In genomic region chr4:6720202-6720699, GRCh38 we compare ENCODE assay signal across 8 cellular contexts. TPM values are rescaled to one million over a fixed set of nuclear protein-coding genes. Genes with fewer than 3 reads are reported as not detected.
DNase-seq lines count a peak whose midpoint lies in the region; ATAC-seq and TF ChIP-seq lines count a peak whose summit lies in the region.

No MANE protein-coding gene starts in this region.

- H3K9me3 ChIP-seq in cardiac muscle cell (ENCODE audit: low read depth) (no peaks in the 10 kb centered on the region), psoas muscle (no peaks in the 10 kb centered on the region), vagina (no peaks in the 10 kb centered on the region)

- DNase-seq in GM10266 (ENCODE audit: extremely low spot score) (peak; percentile 89), NAMALWA (ENCODE audit: low spot score) (peak; percentile 79), T-helper 1 cell (peak; percentile 64 to 79 (median 71)), cardiac muscle cell (ENCODE audit: low read depth in 1 of 2, low spot score in 1 of 2) (peak; percentile 80 to 89), psoas muscle (peak; percentile 88 to 94), vagina (ENCODE audit: extremely low spot score in 2 of 2) (no peak)
- peak; percentile 71 for DNase-seq in activated naive CD8-positive, alpha-beta T cell treated with anti-CD3 and anti-CD28 coated beads, Interleukin-2, amount 50 U/mL, for 16 hours (ENCODE audit: low read depth, low spot score)

- ATAC-seq in psoas muscle: peak; percentile 70 to 79 (median 74)
- ATAC-seq in HG03139 (IDR thresholded peaks at IDR 0.05; ENCODE audit: unreplicated experiment): no peak

- H3K4me3 ChIP-seq in cardiac muscle cell: no peak overlapping the region
- no peak overlapping the region for H3K4me3 ChIP-seq in psoas muscle
- H3K4me3 ChIP-seq in vagina: no peak overlapping the region

- H3K27me3 ChIP-seq in cardiac muscle cell (no peaks in the 10 kb centered on the region), psoas muscle (ENCODE audit: insufficient read depth in 3 of 3, low read length in 2 of 3) (no peaks in the 10 kb centered on the region), vagina (no peaks in the 10 kb centered on the region)

- no peak for TF ChIP-seq POLR2A in vagina (IDR thresholded peaks at IDR 0.05)

- 4 to 5% (median 4%) methylated on average over 14 of the region's 14 CpGs for WGBS in psoas muscle, 3 donors

- no peaks in the 10 kb centered on the region for H3K4me1 ChIP-seq in cardiac muscle cell (ENCODE audit: low read depth)
- peaks cover 30% of the 10 kb centered on the region for H3K4me1 ChIP-seq in psoas muscle
- peaks cover 38% of the 10 kb centered on the region for H3K4me1 ChIP-seq in vagina

- TF ChIP-seq CTCF in GM10266 (IDR thresholded peaks at IDR 0.05; ENCODE audit: control insufficient read depth, insufficient read depth, low read depth, missing control alignments): peak; percentile 93
- peak; percentile 94 for TF ChIP-seq CTCF in cardiac muscle cell (IDR thresholded peaks at IDR 0.05; ENCODE audit: low read depth, low read length)
- peak; percentile 96 for TF ChIP-seq CTCF in psoas muscle (IDR thresholded peaks at IDR 0.05)
- TF ChIP-seq CTCF in vagina (IDR thresholded peaks at IDR 0.05): peak; percentile 94 to 99 (median 97)

- H3K36me3 ChIP-seq in cardiac muscle cell (no peaks in the 10 kb centered on the region), psoas muscle (ENCODE audit: insufficient read depth in 1 of 2, low read depth in 1 of 2) (no peaks in the 10 kb centered on the region), vagina (no peaks in the 10 kb centered on the region)

- no peak overlapping the region for H3K27ac ChIP-seq in cardiac muscle cell
- peak overlapping the region; percentile 41 for H3K27ac ChIP-seq in psoas muscle
- peak overlapping the region; percentile 12 for H3K27ac ChIP-seq in vagina

- intact Hi-C loops in psoas muscle (cut with DNase I) (loop anchor here (1.0 to 10.0 kb wide), 5 partner anchors 152 to 1885 kb away; no protein-coding TSS in a partner anchor), vagina (cut with DNase I) (loop anchor here (10.0 kb wide), 1 partner anchor 355 kb away; no protein-coding TSS in a partner anchor)

RNA-seq across cellular contexts. Expression of gene BLOC1S4, which starts 4.3 kb away (rescaled TPM):
- total RNA-seq in cardiac muscle cell (48.9 and 52.1 TPM in 2 replicates), psoas muscle (10 to 100 TPM in 3 of 4 donors, 1 to 10 TPM in 1; 9.3 to 15.0 (median 14.2) TPM), vagina (34.9 TPM)
- polyA plus RNA-seq in cardiac muscle cell (53.5 and 55.5 TPM in 2 replicates), psoas muscle (10 to 100 TPM in 1 of 3 donors, 1 to 10 TPM in 2; 7.6 to 13.8 (median 9.7) TPM)

RNA-seq across cellular contexts. Expression of gene MRFAP1L1, which starts 10.6 kb away (rescaled TPM):
- total RNA-seq in cardiac muscle cell (82.4 and 112 TPM in 2 replicates), psoas muscle (10 to 100 TPM; 30.0 to 39.1 (median 32.4) TPM), vagina (73.9 TPM)
- polyA plus RNA-seq in cardiac muscle cell (73.3 and 76.4 TPM in 2 replicates), psoas muscle (10 to 100 TPM; 40.5 to 79.0 (median 48.5) TPM)

RNA-seq across cellular contexts. Expression of gene S100P, which starts 26.6 kb away (rescaled TPM):
- total RNA-seq in cardiac muscle cell (not detected in 2 replicates), psoas muscle (1 to 10 TPM in 1 of 4 donors, under 1 TPM in 2, not detected in 1; 0.34 to 1.5 (median 0.68) TPM), vagina (18.2 TPM)
- polyA plus RNA-seq in cardiac muscle cell (not detected in 2 replicates), psoas muscle (under 1 TPM; 0.34 to 0.36 (median 0.35) TPM)

Comparison
In these comparisons a context has a peak if more than half of its experiments do, and no peak if none do; other contexts are left out.
1. DNase-seq: peak in GM10266 (single experiment), NAMALWA (single experiment), T-helper 1 cell (5 of 5), activated naive CD8-positive, alpha-beta T cell treated with anti-CD3 and anti-CD28 coated beads, Interleukin-2, amount 50 U/mL, for 16 hours (single experiment), cardiac muscle cell (2 of 2) and psoas muscle (2 of 2); none in vagina (0 of 2).
2. Peak in every context shown above with its lines, with median percentiles within 50 percentile points of each other: CTCF ChIP-seq.